9 cellular contexts compared by ENCODE assay signal in genomic region chr17:58317421-58318064, GRCh38. TPM values are rescaled to one million over a fixed set of nuclear protein-coding genes. Genes with fewer than 3 reads are reported as not detected.
DNase-seq lines count a peak whose midpoint lies in the region; ATAC-seq, FAIRE-seq and TF ChIP-seq lines count a peak whose summit lies in the region.
"Had no signal": no experiment of that assay in that cellular context is flagged by ENCODE, and none has a peak within 500 bp of the region (broad histone marks: within the 10 kb centered on the region; RNA-seq: fewer than 3 reads in every experiment).

No MANE protein-coding gene starts in this region.

- intact Hi-C loops in CD4-positive, alpha-beta memory T cell (cut with micrococcal nuclease) = loop anchor here (1.0 to 2.0 kb wide), 5 partner anchors 12 to 130 kb away; partner anchors contain the start of genes RNF43 and SUPT4H1

- H3K27me3 ChIP-seq in CD4-positive, alpha-beta memory T cell (ENCODE audit: insufficient read depth, low read length) = no peaks in the 10 kb centered on the region
- no peaks in the 10 kb centered on the region for H3K27me3 ChIP-seq in Karpas-422 (ENCODE audit: low read length)
- no peaks in the 10 kb centered on the region for H3K27me3 ChIP-seq in astrocyte (ENCODE audit: insufficient read depth, low read length)
- H3K27me3 ChIP-seq in kidney epithelial cell (ENCODE audit: control insufficient read depth, insufficient read depth, low read length) = no peaks in the 10 kb centered on the region

- TF ChIP-seq CTCF in astrocyte (IDR thresholded peaks at IDR 0.05; ENCODE audit: insufficient read depth, low read depth, low read length) (peak; percentile 62), kidney epithelial cell (IDR thresholded peaks at IDR 0.05; ENCODE audit: insufficient read depth, low read length, poor library complexity, severe bottlenecking) (peak; percentile 87)

- H3K9ac ChIP-seq in Karpas-422 (ENCODE audit: low read length) (no peak overlapping the region), astrocyte (ENCODE audit: low read length) (no peak overlapping the region)

- H3K9me3 Mint-ChIP-seq in CD4-positive, alpha-beta memory T cell = no peaks in the 10 kb centered on the region
- H3K9me3 Mint-ChIP-seq in astrocyte (ENCODE audit: unreplicated experiment) = peaks cover 2% of the 10 kb centered on the region

- H3K9me2 ChIP-seq in Karpas-422 (replicated peaks; ENCODE audit: insufficient read depth, low read length) = no peaks in the 10 kb centered on the region

- no peaks in the 10 kb centered on the region for H3K36me3 ChIP-seq in CD4-positive, alpha-beta memory T cell (ENCODE audit: insufficient read depth, low read length)
- H3K36me3 ChIP-seq in Karpas-422 (ENCODE audit: insufficient read depth, low read length) = peaks cover 7% of the 10 kb centered on the region
- no peaks in the 10 kb centered on the region for H3K36me3 ChIP-seq in astrocyte (ENCODE audit: insufficient read depth, low read length)
- no peaks in the 10 kb centered on the region for H3K36me3 ChIP-seq in kidney epithelial cell (ENCODE audit: control insufficient read depth, insufficient read depth, low read length)

- H3K36me3 Mint-ChIP-seq in CD4-positive, alpha-beta memory T cell = peaks cover 7 to 15% of the 10 kb centered on the region in 2 donors
- H3K36me3 Mint-ChIP-seq in astrocyte (ENCODE audit: low read depth, unreplicated experiment) = peaks cover 3% of the 10 kb centered on the region

- CTCF ChIA-PET in CD4-positive, alpha-beta memory T cell (lab: Charles Lee; ENCODE audit: partially characterized antibody) = interaction anchor here (0.6 to 10.9 kb wide), 42 partner anchors 9 to 689 kb away, joined by 3 to 510 read pairs (median 6); partner anchors contain the start of genes HSF5, MTMR4, RNF43 and SUPT4H1

- H3K79me2 ChIP-seq in Karpas-422 (ENCODE audit: low read length) (no peaks in the 10 kb centered on the region), astrocyte (ENCODE audit: insufficient read depth, low read length) (no peaks in the 10 kb centered on the region)

- peaks cover 8 to 31% (median 14%) of the 10 kb centered on the region in 4 donors for H3K4me1 Mint-ChIP-seq in CD4-positive, alpha-beta memory T cell
- no peaks in the 10 kb centered on the region for H3K4me1 Mint-ChIP-seq in astrocyte (ENCODE audit: low read depth, unreplicated experiment)

- H3K4me3 ChIP-seq in CD4-positive, alpha-beta memory T cell (ENCODE audit: low read length in 2 of 2) = peak overlapping the region in 1 of 2 donors; percentile 4
- H3K4me3 ChIP-seq in Karpas-422 (ENCODE audit: low read length) = no peak overlapping the region
- H3K4me3 ChIP-seq in astrocyte (ENCODE audit: insufficient read depth, low read depth, low read length) = no peak overlapping the region
- no peak overlapping the region for H3K4me3 ChIP-seq in kidney epithelial cell (ENCODE audit: low read depth, low read length)
- H3K4me3 ChIP-seq: SK-N-MC had no signal

- H3K27ac Mint-ChIP-seq in CD4-positive, alpha-beta memory T cell = peak overlapping the region; percentile 80 to 95 (median 91)
- H3K27ac Mint-ChIP-seq in astrocyte (ENCODE audit: unreplicated experiment) = no peak overlapping the region

- H3K27me3 Mint-ChIP-seq in CD4-positive, alpha-beta memory T cell = no peaks in the 10 kb centered on the region
- H3K27me3 Mint-ChIP-seq in astrocyte (ENCODE audit: low read depth, unreplicated experiment) = peaks cover 35% of the 10 kb centered on the region

- peak; percentile 71 for ATAC-seq in GM19351 (IDR thresholded peaks at IDR 0.05; ENCODE audit: unreplicated experiment)
- ATAC-seq in GM19455 (IDR thresholded peaks at IDR 0.05; ENCODE audit: unreplicated experiment) = no peak

- H3K9me3 ChIP-seq in CD4-positive, alpha-beta memory T cell (ENCODE audit: control insufficient read depth in 1 of 2, low read length in 2 of 2) = no peaks in the 10 kb centered on the region
- H3K9me3 ChIP-seq in Karpas-422 (ENCODE audit: low read length) = no peaks in the 10 kb centered on the region
- H3K9me3 ChIP-seq in astrocyte (ENCODE audit: insufficient read depth, low read depth, low read length) = no peaks in the 10 kb centered on the region

- no peak overlapping the region for H3K4me2 ChIP-seq in Karpas-422 (ENCODE audit: low read depth, low read length, poor library complexity, severe bottlenecking)
- H3K4me2 ChIP-seq in astrocyte (ENCODE audit: low read length) = peak overlapping the region; percentile 40

- H2AFZ ChIP-seq in Karpas-422 (ENCODE audit: low read length) = no peak overlapping the region
- H2AFZ ChIP-seq in astrocyte (ENCODE audit: low read depth, low read length) = no peak overlapping the region

- POLR2A ChIA-PET in CD4-positive, alpha-beta memory T cell (lab: Charles Lee; ENCODE audit: partially characterized antibody) = interaction anchor here (0.7 to 34.1 kb wide), 17 partner anchors 10 to 838 kb away, joined by 3 to 3924 read pairs (median 5); partner anchors contain the start of genes HSF5, MTMR4, PRR11 and RNF43

- FAIRE-seq in astrocyte (lab: Jason Lieb, UNC) = no peak

- H4K20me1 ChIP-seq in Karpas-422 (ENCODE audit: insufficient read depth, low read depth, low read length) (no peaks in the 10 kb centered on the region), astrocyte (ENCODE audit: insufficient read depth, low read length) (no peaks in the 10 kb centered on the region)

- H3K4me1 ChIP-seq in CD4-positive, alpha-beta memory T cell (ENCODE audit: insufficient read depth, low read length) = peaks cover 18% of the 10 kb centered on the region
- H3K4me1 ChIP-seq in Karpas-422 (ENCODE audit: low read length) = peaks cover 5% of the 10 kb centered on the region; the same call in 1 of the 2 replicates
- H3K4me1 ChIP-seq in astrocyte (ENCODE audit: insufficient read depth, low read length) = no peaks in the 10 kb centered on the region

- H3K27ac ChIP-seq in CD4-positive, alpha-beta memory T cell (ENCODE audit: low read depth, low read length) = peak overlapping the region; percentile 31
- H3K27ac ChIP-seq in Karpas-422 (ENCODE audit: low read length) = no peak overlapping the region
- H3K27ac ChIP-seq in astrocyte (ENCODE audit: low read depth, low read length) = no peak overlapping the region
- H3K27ac ChIP-seq: SK-N-MC had no signal

- DNase-seq in CD4-positive, alpha-beta memory T cell = peak; percentile 80 to 84 (median 82)
- DNase-seq in Karpas-422 = peak; percentile 87
- peak; percentile 62 for DNase-seq in T follicular helper cell (ENCODE audit: low read depth)
- peak; percentile 70 for DNase-seq in astrocyte (ENCODE audit: low read depth)
- DNase-seq in kidney epithelial cell (ENCODE audit: low read depth) = peak; percentile 60
- peak; percentile 52 to 76 (median 61) for DNase-seq in stimulated activated CD4-positive, alpha-beta T cell treated with anti-CD3 and anti-CD28 coated beads, TNF-alpha, amount 100 ng/mL, for 48 hours (ENCODE audit: low read depth in 3 of 3)

- H3K4me3 Mint-ChIP-seq in CD4-positive, alpha-beta memory T cell = peak overlapping the region in 3 of 8 donors; percentile 18 to 48 (median 35)
- H3K4me3 Mint-ChIP-seq in astrocyte (ENCODE audit: unreplicated experiment) = no peak overlapping the region

RNA-seq across cellular contexts. Expression of gene TSPOAP1, which starts 11.1 kb away (rescaled TPM):
- 10 to 100 TPM; 15.8 to 19.1 TPM for total RNA-seq in CD4-positive, alpha-beta memory T cell
- polyA plus RNA-seq in CD4-positive, alpha-beta memory T cell = under 1 TPM in 1 of 2 donors, not detected in 1; 0.80 TPM
- 7.8 and 14.0 TPM in 2 replicates for total RNA-seq in Karpas-422 (2014; rRNA removed; shearing (Covaris generic); ENCODE audit: low replicate concordance)
- 0.60 and 0.79 TPM in 2 replicates for total RNA-seq in astrocyte
- total RNA-seq in kidney epithelial cell = 9.4 and 13.5 TPM in 2 replicates

RNA-seq across cellular contexts. Expression of gene SUPT4H1, which starts 34.5 kb away (rescaled TPM):
- 10 to 100 TPM; 61.4 to 75.2 TPM for total RNA-seq in CD4-positive, alpha-beta memory T cell
- 100 to 1,000 TPM in 1 of 2 donors, 10 to 100 TPM in 1; 94.4 to 120 TPM for polyA plus RNA-seq in CD4-positive, alpha-beta memory T cell
- 50.2 and 64.7 TPM in 2 replicates for total RNA-seq in Karpas-422 (2014; rRNA removed; shearing (Covaris generic); ENCODE audit: low replicate concordance)
- total RNA-seq in astrocyte (97.1 and 108 TPM in 2 replicates), kidney epithelial cell (41.8 and 52.0 TPM in 2 replicates)

RNA-seq across cellular contexts. Expression of gene MPO, which starts 36.8 kb away (rescaled TPM):
- total RNA-seq in CD4-positive, alpha-beta memory T cell = not detected
- not detected for polyA plus RNA-seq in CD4-positive, alpha-beta memory T cell
- not detected in 2 replicates for total RNA-seq in Karpas-422 (2014; rRNA removed; shearing (Covaris generic); ENCODE audit: low replicate concordance)
- total RNA-seq in astrocyte (not detected in 2 replicates), kidney epithelial cell (0.08 and 0.48 TPM in 2 replicates)
